In genomic region chr5:396715-397032, GRCh38 we compare ENCODE assay signal across 21 cellular contexts. TPM values are rescaled to one million over a fixed set of nuclear protein-coding genes. Genes with fewer than 3 reads are reported as not detected.
A peak's percentile ranks its signal among the peaks of the same experiment; 100 is the strongest.
DNase-seq lines count a peak whose midpoint lies in the region; ATAC-seq and TF ChIP-seq lines count a peak whose summit lies in the region.
"Had no signal": no experiment of that assay in that cellular context is flagged by ENCODE, and none has a peak within 500 bp of the region (broad histone marks: within the 10 kb centered on the region; RNA-seq: fewer than 3 reads in every experiment).

No MANE protein-coding gene starts in this region.

- H3K9me3 Mint-ChIP-seq in HFFc6 = no peaks in the 10 kb centered on the region
- no peaks in the 10 kb centered on the region for H3K9me3 Mint-ChIP-seq in CD4-positive, alpha-beta memory T cell
- H3K9me3 Mint-ChIP-seq: memory B cell; naive thymus-derived CD8-positive, alpha-beta T cell had no signal

- no peak overlapping the region for H3K4me2 ChIP-seq in DOHH2 (ENCODE audit: low read length)

- intact Hi-C loops in sigmoid colon (cut with DNase I) = no loop called here
- intact Hi-C loops in CD4-positive, alpha-beta memory T cell (cut with micrococcal nuclease) = no loop called here

- H3K36me3 Mint-ChIP-seq in HFFc6 (ENCODE audit: low read depth) = peaks cover 28% of the 10 kb centered on the region
- H3K36me3 Mint-ChIP-seq in CD4-positive, alpha-beta memory T cell = no peaks in the 10 kb centered on the region
- H3K36me3 Mint-ChIP-seq: memory B cell; naive thymus-derived CD8-positive, alpha-beta T cell had no signal

- peaks cover 26% of the 10 kb centered on the region for H3F3A ChIP-seq in DOHH2 (ENCODE audit: control insufficient read depth, insufficient read depth)

- H3K9me3 ChIP-seq in DOHH2 (ENCODE audit: control insufficient read depth, insufficient read depth, low read length) (no peaks in the 10 kb centered on the region), sigmoid colon (no peaks in the 10 kb centered on the region)
- no peaks in the 10 kb centered on the region for H3K9me3 ChIP-seq in CD4-positive, alpha-beta memory T cell (ENCODE audit: control insufficient read depth in 1 of 2, low read length in 2 of 2)
- H3K9me3 ChIP-seq: tibial nerve had no signal

- TF ChIP-seq CTCF in DOHH2 (IDR thresholded peaks at IDR 0.05; ENCODE audit: low read depth, low read length, poor library complexity, severe bottlenecking) (no peak), HFFc6 (IDR thresholded peaks at IDR 0.05) (no peak), sigmoid colon (IDR thresholded peaks at IDR 0.05) (no peak)

- peaks cover 10% of the 10 kb centered on the region for H3K27me3 Mint-ChIP-seq in HFFc6 (ENCODE audit: insufficient read depth)
- peaks cover 11 to 13% of the 10 kb centered on the region in 2 donors for H3K27me3 Mint-ChIP-seq in CD4-positive, alpha-beta memory T cell
- H3K27me3 Mint-ChIP-seq: memory B cell had no signal

- H3K27ac Mint-ChIP-seq in HFFc6 = peak overlapping the region; percentile 75
- no peak overlapping the region for H3K27ac Mint-ChIP-seq in CD4-positive, alpha-beta memory T cell
- H3K27ac Mint-ChIP-seq: memory B cell; naive thymus-derived CD8-positive, alpha-beta T cell had no signal

- peaks cover 67% of the 10 kb centered on the region for H3K4me1 Mint-ChIP-seq in HFFc6 (ENCODE audit: low read depth)
- H3K4me1 Mint-ChIP-seq in CD4-positive, alpha-beta memory T cell = peaks cover 12 to 15% (median 14%) of the 10 kb centered on the region in 4 donors

- 89 to 95% methylated on average over 9 of the region's 9 CpGs for WGBS in sigmoid colon, 2 donors

- POLR2A ChIA-PET in CD4-positive, alpha-beta memory T cell (lab: Charles Lee; ENCODE audit: partially characterized antibody) = no interaction called here

- no peaks in the 10 kb centered on the region for H3K9me2 ChIP-seq in DOHH2 (replicated peaks; ENCODE audit: control insufficient read depth, low read length)

- TF ChIP-seq EP300 in sigmoid colon (IDR thresholded peaks at IDR 0.05) = no peak

- ATAC-seq in GM21390 (IDR thresholded peaks at IDR 0.05; ENCODE audit: unreplicated experiment) = no peak
- ATAC-seq: naive thymus-derived CD8-positive, alpha-beta T cell; stimulated activated naive CD8-positive, alpha-beta T cell treated with anti-CD3 and anti-CD28 coated beads, Interleukin-15, Interleukin-2, amounts not matched to agents 100 U/mL and 50 U/mL, for 24 hours had no signal

- DNase-seq in HFFc6 (no peak), iPS-NIHi7 (ENCODE audit: extremely low spot score) (peak; percentile 5), sigmoid colon (peak; percentile 42), DMS 273 (lab: John Stamatoyannopoulos, UW; ENCODE audit: unreplicated experiment) (no peak)
- no peak for DNase-seq in CD4-positive, alpha-beta memory T cell
- DNase-seq: activated CD4-positive, alpha-beta T cell treated with anti-CD3 and anti-CD28 coated beads for 48 hours; activated naive CD4-positive, alpha-beta T cell; AML-193; amygdala; kidney glomerular epithelial cell; NCI-H1436 treated with DMSO at 0.1 percent for 48 hours; SHP77 treated with DMSO at 0.1 percent for 48 hours; stimulated activated naive CD8-positive, alpha-beta T cell treated with anti-CD3 and anti-CD28 coated beads, Interleukin-15, Interleukin-2, amounts not matched to agents 100 U/mL and 50 U/mL, for 24 hours had no signal

- peak overlapping the region; percentile 100 for H3K27ac ChIP-seq in DOHH2 (ENCODE audit: low read depth, low read length)
- no peak overlapping the region for H3K27ac ChIP-seq in sigmoid colon
- H3K27ac ChIP-seq in CD4-positive, alpha-beta memory T cell (ENCODE audit: low read depth, low read length) = no peak overlapping the region
- H3K27ac ChIP-seq: cardiac muscle cell, epithelial cell of prostate, parathyroid adenoma, tibial nerve had no signal

- CTCF ChIA-PET in CD4-positive, alpha-beta memory T cell (lab: Charles Lee; ENCODE audit: partially characterized antibody) = no interaction called here

- peaks cover 17% of the 10 kb centered on the region for H3K79me2 ChIP-seq in DOHH2 (ENCODE audit: control insufficient read depth, low read length)
- H3K79me2 ChIP-seq: parathyroid adenoma had no signal

- H3K4me3 ChIP-seq in DOHH2 (ENCODE audit: low read length) (no peak overlapping the region), sigmoid colon (no peak overlapping the region)
- no peak overlapping the region for H3K4me3 ChIP-seq in CD4-positive, alpha-beta memory T cell (ENCODE audit: low read length in 2 of 2)
- H3K4me3 ChIP-seq: cardiac muscle cell, tibial nerve had no signal

- peaks cover 93% of the 10 kb centered on the region for H3K4me1 ChIP-seq in DOHH2 (ENCODE audit: control insufficient read depth, low read length)
- H3K4me1 ChIP-seq in sigmoid colon = peaks cover 0 to 17% (median 14%) of the 10 kb centered on the region in 4 donors
- peaks cover 11% of the 10 kb centered on the region for H3K4me1 ChIP-seq in CD4-positive, alpha-beta memory T cell (ENCODE audit: insufficient read depth, low read length)
- H3K4me1 ChIP-seq: parathyroid adenoma had no signal

- H3K4me3 Mint-ChIP-seq in HFFc6 = no peak overlapping the region
- no peak overlapping the region for H3K4me3 Mint-ChIP-seq in CD4-positive, alpha-beta memory T cell
- H3K4me3 Mint-ChIP-seq: memory B cell; naive thymus-derived CD8-positive, alpha-beta T cell had no signal

- H4K20me1 ChIP-seq in DOHH2 (ENCODE audit: control insufficient read depth, insufficient read depth, low read depth, low read length) = no peaks in the 10 kb centered on the region

- H3K36me3 ChIP-seq in DOHH2 (ENCODE audit: control insufficient read depth, low read length) (peaks cover 16% of the 10 kb centered on the region), sigmoid colon (no peaks in the 10 kb centered on the region)
- H3K36me3 ChIP-seq in CD4-positive, alpha-beta memory T cell (ENCODE audit: insufficient read depth, low read length) = no peaks in the 10 kb centered on the region
- H3K36me3 ChIP-seq: cardiac muscle cell, tibial nerve had no signal

- no peak for TF ChIP-seq POLR2A in sigmoid colon (IDR thresholded peaks at IDR 0.05)

- H3K27me3 ChIP-seq in DOHH2 (ENCODE audit: control insufficient read depth, low read length) (no peaks in the 10 kb centered on the region), sigmoid colon (peaks cover 0 to 31% (median 0%) of the 10 kb centered on the region in 3 donors)
- H3K27me3 ChIP-seq in CD4-positive, alpha-beta memory T cell (ENCODE audit: insufficient read depth, low read length) = no peaks in the 10 kb centered on the region
- H3K27me3 ChIP-seq: cardiac muscle cell, tibial nerve had no signal

RNA-seq across cellular contexts. Expression of gene EXOC3, which starts 46.3 kb away (rescaled TPM):
- total RNA-seq in HFFc6 (2021; fragmentation: NEBNext Ultra II Directional; extraction: Animal tissue kit (Norgen Biotek cat#: 25700)) = 10 to 100 TPM; 46.8 to 54.1 (median 50.3) TPM
- total RNA-seq in sigmoid colon = 10 to 100 TPM; 45.7 to 68.7 (median 48.5) TPM
- 10 to 100 TPM; 18.6 to 60.9 (median 36.1) TPM for polyA plus RNA-seq in sigmoid colon
- total RNA-seq in CD4-positive, alpha-beta memory T cell = 10 to 100 TPM; 83.0 to 96.1 TPM
- polyA plus RNA-seq in CD4-positive, alpha-beta memory T cell = 10 to 100 TPM; 32.0 to 42.8 TPM

Comparison
In these comparisons a context has a peak if more than half of its experiments do, and no peak if none do; other contexts are left out.
1. DNase-seq: peak in iPS-NIHi7 (single experiment) and sigmoid colon (single experiment); none in HFFc6 (single experiment), DMS 273 (single experiment) and CD4-positive, alpha-beta memory T cell (0 of 5).